16 cellular contexts compared by ENCODE assay signal in the genomic region with DNA sequence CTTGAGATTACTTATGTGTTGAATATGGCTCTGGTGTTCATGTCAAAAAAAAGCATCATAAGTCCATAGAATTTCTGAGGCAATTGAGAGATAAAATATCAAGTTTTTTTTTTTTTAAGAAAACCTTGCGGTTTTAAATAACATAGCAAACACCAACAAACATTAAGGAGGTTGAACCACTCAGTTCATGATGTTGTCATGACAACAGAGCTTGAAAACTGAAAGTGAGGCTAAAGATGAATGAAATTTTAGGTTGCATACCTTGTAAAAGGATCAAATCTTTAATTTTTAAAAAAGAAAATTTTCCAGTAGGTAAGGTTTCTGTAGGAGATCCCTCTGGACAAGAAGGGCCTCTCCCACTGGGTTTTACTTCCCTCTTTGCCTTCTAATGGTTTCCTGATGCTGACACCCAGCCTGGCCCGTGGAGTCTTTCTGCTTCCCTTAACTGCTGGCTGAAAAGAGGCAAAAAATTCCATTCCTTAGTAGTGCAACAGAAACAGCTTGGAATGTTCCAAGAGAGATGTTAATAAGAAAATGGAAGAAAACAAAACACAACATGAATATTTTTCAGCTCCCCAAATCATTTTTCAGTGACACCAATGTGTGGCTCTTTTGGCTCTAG. TPM values are rescaled to one million over a fixed set of nuclear protein-coding genes. Genes with fewer than 3 reads are reported as not detected.
DNase-seq lines count a peak whose midpoint lies in the region; ATAC-seq and TF ChIP-seq lines count a peak whose summit lies in the region.
"Had no signal": no experiment of that assay in that cellular context is flagged by ENCODE, and none has a peak within 500 bp of the region (broad histone marks: within the 10 kb centered on the region; RNA-seq: fewer than 3 reads in every experiment).

No MANE protein-coding gene starts in this region.

- no peak overlapping the region for H3K4me3 Mint-ChIP-seq in osteocyte (ENCODE audit: unreplicated experiment)
- H3K4me3 Mint-ChIP-seq: natural killer cell treated with Interleukin-12 subunit alpha and Interleukin-12 subunit beta and Interleukin-15 and Interleukin-18, amount 100 ng/mL, for 72 hours had no signal

- CTCF ChIA-PET in A673 (lab: Charles Lee), result no interaction called here

- no peak for TF ChIP-seq EP300 in suprapubic skin (IDR thresholded peaks at IDR 0.05)

- H3K4me1 Mint-ChIP-seq in osteocyte (ENCODE audit: unreplicated experiment), result peaks cover 12% of the 10 kb centered on the region

- POLR2A ChIA-PET in A673 (lab: Charles Lee; ENCODE audit: low non-redundant PET), result no interaction called here

- no peak for TF ChIP-seq POLR2A in GM18505 (IDR thresholded peaks at IDR 0.05; ENCODE audit: borderline replicate concordance, extremely low read depth, insufficient read depth, insufficient read length)
- no peak for TF ChIP-seq POLR2A in suprapubic skin (IDR thresholded peaks at IDR 0.05)

- no TSS peak for BruUV-seq in A673 (replicated peaks; lab: Mats Ljungman, UMichigan)

- intact Hi-C loops in A673 (cut with micrococcal nuclease; ENCODE audit: unreplicated experiment), result no loop called here

- 53% methylated on average over 2 of the region's 2 CpGs for WGBS in suprapubic skin

- TF ChIP-seq CTCF in cardiac fibroblast (IDR thresholded peaks at IDR 0.05; ENCODE audit: low read depth, low read length) (no peak), osteocyte (IDR thresholded peaks at IDR 0.05) (no peak), suprapubic skin (IDR thresholded peaks at IDR 0.05) (no peak), A673 (conservative IDR thresholded peaks at IDR 0.05; ENCODE audit: low read depth, low read length) (no peak)

- H3K36me3 Mint-ChIP-seq in osteocyte (ENCODE audit: unreplicated experiment), result no peaks in the 10 kb centered on the region
- H3K36me3 Mint-ChIP-seq: natural killer cell treated with Interleukin-12 subunit alpha and Interleukin-12 subunit beta and Interleukin-15 and Interleukin-18, amount 100 ng/mL, for 72 hours had no signal

- H3K9me3 ChIP-seq in suprapubic skin (no peaks in the 10 kb centered on the region), A673 (ENCODE audit: low read depth, low read length, poor library complexity, severe bottlenecking) (no peaks in the 10 kb centered on the region)
- H3K9me3 ChIP-seq: spleen had no signal

- peak overlapping the region; percentile 82 for H3K27ac Mint-ChIP-seq in osteocyte (ENCODE audit: unreplicated experiment)
- H3K27ac Mint-ChIP-seq: natural killer cell treated with Interleukin-12 subunit alpha and Interleukin-12 subunit beta and Interleukin-15 and Interleukin-18, amount 100 ng/mL, for 72 hours had no signal

- H3K27me3 ChIP-seq in suprapubic skin, result no peaks in the 10 kb centered on the region
- no peaks in the 10 kb centered on the region for H3K27me3 ChIP-seq in A673 (replicated peaks; ENCODE audit: insufficient read depth, low read depth, low read length, poor library complexity)
- H3K27me3 ChIP-seq: spleen had no signal

- H3K4me1 ChIP-seq in suprapubic skin (peaks cover 3% of the 10 kb centered on the region), A673 (ENCODE audit: insufficient read depth, low read length, poor library complexity, severe bottlenecking) (no peaks in the 10 kb centered on the region)

- H3K4me3 ChIP-seq in cardiac fibroblast (replicated peaks in 1 of 2; ENCODE audit: low read depth in 2 of 2, low read length in 2 of 2), result no peak overlapping the region
- no peak overlapping the region for H3K4me3 ChIP-seq in suprapubic skin
- no peak overlapping the region for H3K4me3 ChIP-seq in A673 (ENCODE audit: low read depth, low read length, poor library complexity, severe bottlenecking)
- H3K4me3 ChIP-seq: PC-9, spleen had no signal

- ATAC-seq in GM18505 (IDR thresholded peaks at IDR 0.05; ENCODE audit: unreplicated experiment) (peak; percentile 61), HG03354 (IDR thresholded peaks at IDR 0.05; ENCODE audit: poor library complexity, severe bottlenecking, unreplicated experiment) (peak; percentile 84)
- ATAC-seq: natural killer cell treated with Interleukin-12 subunit alpha and Interleukin-12 subunit beta and Interleukin-15 and Interleukin-18, amount 100 ng/mL, for 72 hours had no signal

- DNase-seq in cardiac fibroblast (ENCODE audit: low read depth in 2 of 2) (peak; percentile 6 to 43), osteocyte (ENCODE audit: extremely low spot score, unreplicated experiment) (no peak), suprapubic skin (ENCODE audit: low spot score in 2 of 2) (no peak), GOT3 (lab: John Stamatoyannopoulos, UW) (no peak), A673 (ENCODE audit: low spot score) (no peak), NOMO-1 treated with DMSO at 0.1 percent for 48 hours (lab: John Stamatoyannopoulos, UW; ENCODE audit: unreplicated experiment) (no peak)
- DNase-seq: COR-L47, erythroblast, kidney, NCI-H2171 treated with DMSO at 0.1 percent for 48 hours, PC-9, spleen, T1000 had no signal

- no peak overlapping the region for H3K27ac ChIP-seq in suprapubic skin
- H3K27ac ChIP-seq in A673 (ENCODE audit: low read depth, low read length, poor library complexity, severe bottlenecking), result no peak overlapping the region
- H3K27ac ChIP-seq: PC-9, spleen had no signal

- H3K36me3 ChIP-seq in suprapubic skin (no peaks in the 10 kb centered on the region), A673 (ENCODE audit: insufficient read depth, low read length, poor library complexity, severe bottlenecking) (no peaks in the 10 kb centered on the region)
- H3K36me3 ChIP-seq: spleen had no signal

- no peaks in the 10 kb centered on the region for H3K27me3 Mint-ChIP-seq in osteocyte (ENCODE audit: unreplicated experiment)

- no peaks in the 10 kb centered on the region for H3K9me3 Mint-ChIP-seq in osteocyte (ENCODE audit: unreplicated experiment)
- H3K9me3 Mint-ChIP-seq: natural killer cell treated with Interleukin-12 subunit alpha and Interleukin-12 subunit beta and Interleukin-15 and Interleukin-18, amount 100 ng/mL, for 72 hours had no signal

RNA-seq across cellular contexts. Expression of gene FER, which starts 60.0 kb away (rescaled TPM):
- total RNA-seq in osteocyte (27.7 and 38.2 TPM in 2 replicates), suprapubic skin (10 to 100 TPM; 16.1 to 29.9 (median 23.3) TPM), A673 (2021) (16.4 and 16.6 TPM in 2 replicates)

Comparison
In these comparisons a context has a peak if more than half of its experiments do, and no peak if none do; other contexts are left out.
1. DNase-seq: peak in cardiac fibroblast (2 of 2); none in osteocyte (single experiment), suprapubic skin (0 of 2), GOT3 (single experiment), A673 (single experiment) and NOMO-1 treated with DMSO at 0.1 percent for 48 hours (single experiment).